In genomic region chr2:217918220-217919024, GRCh38 we compare ENCODE assay signal across 11 cellular contexts.
DNase-seq lines count a peak whose midpoint lies in the region; ATAC-seq, FAIRE-seq and TF ChIP-seq lines count a peak whose summit lies in the region.
"Had no signal": no experiment of that assay in that cellular context is flagged by ENCODE, and none has a peak within 500 bp of the region (broad histone marks: within the 10 kb centered on the region; RNA-seq: fewer than 3 reads in every experiment).

No MANE protein-coding gene starts in this region.

- H3K4me1 ChIP-seq in SK-N-SH (ENCODE audit: control insufficient read depth in 1 of 2, insufficient read depth in 2 of 2, low read depth in 1 of 2, low read length in 1 of 2) (peaks cover 46 to 63% of the 10 kb centered on the region in 2 experiments), H1 (replicated peaks in 1 of 4; ENCODE audit: control insufficient read depth in 3 of 4, insufficient read depth in 4 of 4, low read length in 3 of 4) (peaks cover 9 to 48% (median 33%) of the 10 kb centered on the region in 4 experiments), uterus (peaks cover 51 to 52% of the 10 kb centered on the region in 2 donors)

- TF ChIP-seq POLR2A in H1 (IDR thresholded peaks at IDR 0.05; ENCODE audit: control extremely low read depth in 1 of 2, low read depth in 2 of 2, low read length in 2 of 2) (no peak), uterus (IDR thresholded peaks at IDR 0.05) (no peak)

- H3K27me3 ChIP-seq in SK-N-SH (ENCODE audit: insufficient read depth) (no peaks in the 10 kb centered on the region), H1 (replicated peaks in 1 of 4; ENCODE audit: control insufficient read depth in 3 of 4, extremely low read depth in 1 of 4, insufficient read depth in 3 of 4, low read length in 3 of 4) (peaks cover 0 to 4% (median 0%) of the 10 kb centered on the region in 4 experiments; a peak in 3 of 7 replicates), uterus (no peaks in the 10 kb centered on the region)
- H3K27me3 ChIP-seq: BLaER1 had no signal

- no peak overlapping the region for H4K91ac ChIP-seq in H1 (replicated peaks; ENCODE audit: insufficient read length, low read length)

- H2BK120ac ChIP-seq in H1 (replicated peaks; ENCODE audit: low read depth, low read length), result no peak overlapping the region

- CTCF ChIA-PET in SK-N-SH (lab: Yijun Ruan, JAX), result interaction anchor here (0.6 to 1.9 kb wide), 7 partner anchors 14 to 1124 kb away, joined by 3 to 10 read pairs (median 3); no protein-coding TSS in a partner anchor
- CTCF ChIA-PET in H1 (lab: Charles Lee; ENCODE audit: partially characterized antibody), result interaction anchor here (0.6 to 12.9 kb wide), 19 partner anchors 9 to 131 kb away, joined by 3 to 121 read pairs (median 6); no protein-coding TSS in a partner anchor

- H3K4me3 ChIP-seq in SK-N-SH (ENCODE audit: low read depth in 2 of 2, low read length in 1 of 2) (no peak overlapping the region), H1 (ENCODE audit: extremely low read depth in 1 of 4, insufficient read depth in 2 of 4, low read depth in 3 of 4, low read length in 4 of 4) (no peak overlapping the region), uterus (no peak overlapping the region)
- H3K4me3 ChIP-seq: BLaER1 had no signal

- peaks cover 60% of the 10 kb centered on the region for H3K4me1 Mint-ChIP-seq in mesothelial cell of epicardium
- H3K4me1 Mint-ChIP-seq: IgD-negative memory B cell had no signal

- H3K27ac Mint-ChIP-seq in mesothelial cell of epicardium, result peak overlapping the region; percentile 56
- H3K27ac Mint-ChIP-seq: IgD-negative memory B cell had no signal

- POLR2A ChIA-PET in SK-N-SH (lab: Yijun Ruan, JAX), result interaction anchor here (0.7 to 0.9 kb wide), 2 partner anchors 9 to 12 kb away, joined by 3 read pairs; no protein-coding TSS in a partner anchor
- POLR2A ChIA-PET in H1 (lab: Charles Lee; ENCODE audit: partially characterized antibody), result interaction anchor here (1.4 kb wide), 1 partner anchor 9 kb away, joined by 4 read pairs; no protein-coding TSS in a partner anchor

- no peak overlapping the region for H3K23ac ChIP-seq in H1 (ENCODE audit: insufficient read length)

- H3K9ac ChIP-seq in SK-N-SH, result no peak overlapping the region
- no peak overlapping the region for H3K9ac ChIP-seq in H1 (replicated peaks in 1 of 4; ENCODE audit: extremely low read depth in 1 of 4, low read depth in 3 of 4, low read length in 3 of 4)
- H3K9ac ChIP-seq: BLaER1 had no signal

- H3K23me2 ChIP-seq in H1 (ENCODE audit: low read depth, low read length), result no peaks in the 10 kb centered on the region; the same call in 1 of the 2 replicates

- TF ChIP-seq CTCF in SK-N-SH (IDR thresholded peaks at IDR 0.05) (peak; percentile 31), H1 (IDR thresholded peaks at IDR 0.05; ENCODE audit: control extremely low read depth in 1 of 3, insufficient read depth in 1 of 3, low read depth in 1 of 3, low read length in 3 of 3) (peak; percentile 53 to 63 (median 55)), mesothelial cell of epicardium (IDR thresholded peaks at IDR 0.05; ENCODE audit: unreplicated experiment) (no peak), uterus (IDR thresholded peaks at IDR 0.05) (peak in 3 of 4 experiments; percentile 9 to 54 (median 33))

- H3K79me1 ChIP-seq in H1 (ENCODE audit: low read depth, low read length), result no peaks in the 10 kb centered on the region

- H3K4ac ChIP-seq in H1 (replicated peaks; ENCODE audit: insufficient read length, low read depth, low read length), result no peak overlapping the region

- H3K9me3 ChIP-seq in SK-N-SH (no peaks in the 10 kb centered on the region), H1 (ENCODE audit: insufficient read depth in 2 of 2, low read depth in 1 of 2, low read length in 1 of 2) (no peaks in the 10 kb centered on the region), uterus (no peaks in the 10 kb centered on the region)
- H3K9me3 ChIP-seq: BLaER1 had no signal

- H3K36me3 ChIP-seq in SK-N-SH (replicated peaks in 1 of 2; ENCODE audit: control insufficient read depth in 1 of 2, insufficient read depth in 2 of 2, low read length in 1 of 2), result peaks cover 3 to 17% of the 10 kb centered on the region in 2 experiments
- H3K36me3 ChIP-seq in H1 (ENCODE audit: control insufficient read depth in 2 of 4, insufficient read depth in 4 of 4, low read length in 3 of 4), result no peaks in the 10 kb centered on the region
- H3K36me3 ChIP-seq in uterus, result no peaks in the 10 kb centered on the region

- no peak for FAIRE-seq in H1 (lab: Jason Lieb, UNC)

- peaks cover 20% of the 10 kb centered on the region; the same call in 1 of the 2 replicates for H4K20me1 ChIP-seq in SK-N-SH (ENCODE audit: insufficient read depth)
- H4K20me1 ChIP-seq in H1 (replicated peaks in 1 of 2; ENCODE audit: control insufficient read depth in 1 of 2, insufficient read depth in 2 of 2, low read length in 2 of 2), result no peaks in the 10 kb centered on the region

- H2AK5ac ChIP-seq in H1 (ENCODE audit: low read depth, low read length), result peak overlapping the region; percentile 4; the same call in 1 of the 2 replicates

- no peak overlapping the region for H3K14ac ChIP-seq in H1 (ENCODE audit: insufficient read length)

- intact Hi-C loops in uterus (cut with DNase I; ENCODE audit: low total_unique reads), result no loop called here

- H2AFZ ChIP-seq in SK-N-SH (ENCODE audit: low read depth), result no peak overlapping the region
- H2AFZ ChIP-seq in H1 (ENCODE audit: low read length), result 0 out of 2 replicates have a peak overlapping the region, but pooled peaks have one; percentile 17

- ATAC-seq in SK-N-SH treated with all-trans-retinoic acid at 6 μM for 48 hours (no peak), GM19455 (IDR thresholded peaks at IDR 0.05; ENCODE audit: unreplicated experiment) (no peak), GM18517 (IDR thresholded peaks at IDR 0.05; ENCODE audit: unreplicated experiment) (no peak)

- no peak overlapping the region for H4K8ac ChIP-seq in H1 (ENCODE audit: extremely low read depth, insufficient read depth, low read length)

- H3F3A ChIP-seq in SK-N-SH (replicated peaks; ENCODE audit: insufficient read depth), result peaks cover 20% of the 10 kb centered on the region

- TF ChIP-seq RAD21 in SK-N-SH (IDR thresholded peaks at IDR 0.05; ENCODE audit: low read length), result no peak; the same call in 1 of the 2 replicates
- TF ChIP-seq RAD21 in H1 (IDR thresholded peaks at IDR 0.05 in 1 of 2, conservative IDR thresholded peaks at IDR 0.05 in 1 of 2; ENCODE audit: low read depth in 2 of 2, low read length in 2 of 2), result peak in 1 of 2 experiments; percentile 45; a peak in 3 of 4 replicates

- H2BK20ac ChIP-seq in H1 (ENCODE audit: low read length), result 0 out of 2 replicates have a peak overlapping the region, but pooled peaks have one; percentile 0

- H3K9me3 Mint-ChIP-seq in mesothelial cell of epicardium, result no peaks in the 10 kb centered on the region

- H4K5ac ChIP-seq in H1 (ENCODE audit: insufficient read length, low read depth, low read length), result no peak overlapping the region

- no peak for TF ChIP-seq EP300 in SK-N-SH (IDR thresholded peaks at IDR 0.05; ENCODE audit: borderline replicate concordance in 1 of 2, low read depth in 1 of 2, low read length in 1 of 2)
- no peak for TF ChIP-seq EP300 in H1 (IDR thresholded peaks at IDR 0.05; ENCODE audit: borderline replicate concordance in 1 of 2, low read depth in 2 of 2, low read length in 2 of 2)

- H3K18ac ChIP-seq in H1 (ENCODE audit: extremely low read depth, low read length), result peak overlapping the region; percentile 75; the same call in 1 of the 2 replicates

- no peak overlapping the region; a peak in 1 of 4 replicates for H3K27ac ChIP-seq in SK-N-SH (ENCODE audit: low read depth in 2 of 2, low read length in 1 of 2)
- H3K27ac ChIP-seq in H1 (ENCODE audit: low read depth, low read length), result no peak overlapping the region
- peak overlapping the region; percentile 92 to 97 for H3K27ac ChIP-seq in uterus
- H3K27ac ChIP-seq: BLaER1 had no signal

- H3K4me2 ChIP-seq in SK-N-SH (0 out of 2 replicates have a peak overlapping the region, but pooled peaks have one; percentile 47), H1 (ENCODE audit: insufficient read depth in 1 of 2, low read depth in 2 of 2, low read length in 2 of 2) (peak overlapping the region; percentile 35 to 59)
- H3K4me2 ChIP-seq: BLaER1 had no signal

- H2BK12ac ChIP-seq in H1 (ENCODE audit: low read depth, low read length), result 0 out of 2 replicates have a peak overlapping the region, but pooled peaks have one; percentile 4

- peak; percentile 72 for DNase-seq in SK-N-SH
- no peak for DNase-seq in H1 (ENCODE audit: low read depth in 1 of 2, low spot score in 2 of 2)
- no peak for DNase-seq in mesothelial cell of epicardium (ENCODE audit: low spot score in 2 of 2, unreplicated experiment in 2 of 2)
- DNase-seq in uterus, result peak in 1 of 2 donors; percentile 74
- no peak for DNase-seq in NCI-H1092 (lab: John Stamatoyannopoulos, UW)
- DNase-seq: midbrain had no signal

- H3K36me3 Mint-ChIP-seq in mesothelial cell of epicardium, result peaks cover 6% of the 10 kb centered on the region
- H3K36me3 Mint-ChIP-seq: IgD-negative memory B cell had no signal

- no peak overlapping the region for H3K56ac ChIP-seq in H1 (replicated peaks; ENCODE audit: insufficient read length, low read depth, low read length)

- WGBS in SK-N-SH (ENCODE audit: low lambda C conversion rate), result 73% methylated on average over 24 of the region's 24 CpGs
- 44% methylated on average over 23 of the region's 24 CpGs; no CpG with 5 or more reads in 1 of the 2 experiments for WGBS in H1 (ENCODE audit: extremely low coverage in 1 of 2, insufficient coverage in 1 of 2, insufficient read length in 1 of 2, insufficient replicate concordance in 2 of 2, low coverage in 1 of 2, low lambda C conversion rate in 2 of 2, missing lambda C conversion rate in 1 of 2), 2 experiments

- H2BK5ac ChIP-seq in H1 (ENCODE audit: low read depth, low read length), result peak overlapping the region; percentile 8; the same call in 1 of the 2 replicates

- H3K79me2 ChIP-seq in SK-N-SH (ENCODE audit: insufficient read depth) (peaks cover 97% of the 10 kb centered on the region), H1 (ENCODE audit: control insufficient read depth in 1 of 2, insufficient read depth in 2 of 2, low read length in 2 of 2) (no peaks in the 10 kb centered on the region)

- no peaks in the 10 kb centered on the region for H3K9me2 ChIP-seq in SK-N-SH

- H3K27me3 Mint-ChIP-seq in mesothelial cell of epicardium (ENCODE audit: low read depth), result no peaks in the 10 kb centered on the region

- H3K4me3 Mint-ChIP-seq in mesothelial cell of epicardium, result no peak overlapping the region
- H3K4me3 Mint-ChIP-seq: IgD-negative memory B cell had no signal

- no peak overlapping the region for H2BK15ac ChIP-seq in H1 (ENCODE audit: low read length)

TF ChIP-seq in SK-N-SH, 30 proteins besides CTCF, POLR2A, EP300 and RAD21 (continues in another document):
- TF ChIP-seq POLR2AphosphoS5 (IDR thresholded peaks at IDR 0.05; ENCODE audit: low read depth, low read length), result no peak
- peak; percentile 28 for TF ChIP-seq SMC3 (IDR thresholded peaks at IDR 0.05; ENCODE audit: low read depth, low read length)

TF ChIP-seq in SK-N-SH treated with all-trans-retinoic acid at 6 μM for 48 hours, 23 proteins besides CTCF, POLR2A, EP300 and RAD21 (continues in another document):
- no peak for TF ChIP-seq ZFP3 (CRISPR knock-in tag; IDR thresholded peaks at IDR 0.05)

Comparison
In these comparisons a context has a peak if more than half of its experiments do, and no peak if none do; other contexts are left out.
1. H3K27ac ChIP-seq: peak in uterus (2 of 2); none in SK-N-SH (0 of 2) and H1 (single experiment).
2. Of the 17 proteins assayed by ChIP-seq in both H1 and SK-N-SH: peak only in H1: MAX; only in SK-N-SH: none; in both: CTCF; in neither: 14; mixed calls (peak in some experiments, not most) for 1.